In the genomic region with DNA sequence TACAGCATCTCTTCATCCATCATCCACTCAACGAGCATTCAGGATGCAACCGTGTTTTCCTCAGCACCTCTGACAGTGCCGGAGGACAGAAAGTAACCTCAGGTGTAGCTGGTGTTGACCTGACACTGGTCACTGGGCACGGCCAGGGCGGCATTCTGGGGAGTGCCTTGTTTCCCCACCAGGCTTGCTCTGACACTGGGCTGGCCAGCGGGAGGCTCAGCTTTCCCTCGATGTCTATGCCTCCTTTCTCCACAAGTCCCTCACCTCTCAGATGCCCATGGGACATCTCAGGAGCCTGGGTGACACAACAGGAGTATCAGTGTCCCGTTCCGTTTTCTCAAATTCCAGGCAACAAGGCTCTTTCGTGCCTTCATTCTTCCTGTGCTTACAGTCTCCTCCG, we compare ENCODE assay signal across 17 cellular contexts. TPM values are rescaled to one million over a fixed set of nuclear protein-coding genes. Genes with fewer than 3 reads are reported as not detected.
DNase-seq lines count a peak whose midpoint lies in the region; ATAC-seq and TF ChIP-seq lines count a peak whose summit lies in the region.
"Had no signal": no experiment of that assay in that cellular context is flagged by ENCODE, and none has a peak within 500 bp of the region (broad histone marks: within the 10 kb centered on the region; RNA-seq: fewer than 3 reads in every experiment).

No MANE protein-coding gene starts in this region.

- CTCF ChIA-PET in T-cell (lab: Charles Lee) = no interaction called here
- CTCF ChIA-PET in naive thymus-derived CD4-positive, alpha-beta T cell (lab: Charles Lee) = interaction anchor here (1.0 kb wide), 1 partner anchor 14 kb away, joined by 4 read pairs; no protein-coding TSS in a partner anchor

- peaks cover 96% of the 10 kb centered on the region for H3K36me3 Mint-ChIP-seq in activated T-cell treated with anti-CD3 and anti-CD28 coated beads, Interleukin-2, amount 50 U/mL, for 24 hours (ENCODE audit: low read depth)
- peaks cover 39% of the 10 kb centered on the region for H3K36me3 Mint-ChIP-seq in T-cell
- peaks cover 5% of the 10 kb centered on the region for H3K36me3 Mint-ChIP-seq in activated naive CD8-positive, alpha-beta T cell
- peaks cover 0 to 38% (median 25%) of the 10 kb centered on the region in 5 donors for H3K36me3 Mint-ChIP-seq in naive thymus-derived CD4-positive, alpha-beta T cell
- H3K36me3 Mint-ChIP-seq: CD14-positive monocyte had no signal

- H3K27ac ChIP-seq in naive thymus-derived CD4-positive, alpha-beta T cell (ENCODE audit: low read depth, low read length) = peak overlapping the region; percentile 46
- H3K27ac ChIP-seq in coronary artery = no peak overlapping the region

- peaks cover 16 to 52% of the 10 kb centered on the region in 2 donors for H3K4me1 ChIP-seq in naive thymus-derived CD4-positive, alpha-beta T cell (ENCODE audit: control insufficient read depth in 2 of 2, insufficient read depth in 2 of 2, low read length in 2 of 2)

- POLR2A ChIA-PET in T-cell (lab: Charles Lee) = no interaction called here
- POLR2A ChIA-PET in naive thymus-derived CD4-positive, alpha-beta T cell (lab: Charles Lee) = interaction anchor here (0.7 to 0.8 kb wide), 3 partner anchors 16 to 90 kb away, joined by 3 read pairs; no protein-coding TSS in a partner anchor

- H3K9me3 ChIP-seq in naive thymus-derived CD4-positive, alpha-beta T cell (ENCODE audit: control insufficient read depth in 2 of 3, low read length in 3 of 3) = no peaks in the 10 kb centered on the region

- no peak for TF ChIP-seq CTCF in coronary artery (IDR thresholded peaks at IDR 0.05)

- H3K4me3 Mint-ChIP-seq in activated T-cell treated with anti-CD3 and anti-CD28 coated beads, Interleukin-2, amount 50 U/mL, for 24 hours = no peak overlapping the region
- peak overlapping the region in 1 of 3 donors; percentile 22 for H3K4me3 Mint-ChIP-seq in T-cell
- H3K4me3 Mint-ChIP-seq in activated naive CD8-positive, alpha-beta T cell = no peak overlapping the region
- H3K4me3 Mint-ChIP-seq in naive thymus-derived CD4-positive, alpha-beta T cell = peak overlapping the region in 7 of 10 donors; percentile 17 to 64 (median 35)

- no peak overlapping the region for H3K4me3 ChIP-seq in naive thymus-derived CD4-positive, alpha-beta T cell (ENCODE audit: low read length)
- no peak overlapping the region for H3K4me3 ChIP-seq in coronary artery
- H3K4me3 ChIP-seq: K562 had no signal

- DNase-seq in activated T-cell treated with anti-CD3 and anti-CD28 coated beads, Interleukin-2, amount 50 U/mL, for 24 hours = no peak
- DNase-seq in activated T-cell treated with anti-CD3 and anti-CD28 coated beads, Interleukin-2, amount 50 U/mL, for 1 hour = no peak
- no peak for DNase-seq in T-cell
- DNase-seq in naive thymus-derived CD4-positive, alpha-beta T cell = no peak
- DNase-seq in coronary artery (ENCODE audit: low spot score) = no peak
- no peak for DNase-seq in putamen (ENCODE audit: low spot score)
- DNase-seq: EL; NCI-H2029; NCI-H2171; NCI-H446 treated with DMSO at 0.1 percent for 48 hours; NK-92 treated with Interleukin-12 subunit alpha and Interleukin-12 subunit beta, amount 100 ng/mL, for 24 hours had no signal

- H3K27me3 ChIP-seq in naive thymus-derived CD4-positive, alpha-beta T cell (ENCODE audit: control insufficient read depth in 2 of 2, insufficient read depth in 2 of 2, low read length in 2 of 2) = no peaks in the 10 kb centered on the region

- H3K27ac Mint-ChIP-seq in activated T-cell treated with anti-CD3 and anti-CD28 coated beads, Interleukin-2, amount 50 U/mL, for 24 hours = peak overlapping the region; percentile 97
- peak overlapping the region; percentile 72 to 81 for H3K27ac Mint-ChIP-seq in T-cell
- H3K27ac Mint-ChIP-seq in activated naive CD8-positive, alpha-beta T cell = peak overlapping the region; percentile 83
- H3K27ac Mint-ChIP-seq in naive thymus-derived CD4-positive, alpha-beta T cell = peak overlapping the region; percentile 48 to 97 (median 81)
- H3K27ac Mint-ChIP-seq: CD14-positive monocyte had no signal

- no peak for ATAC-seq in T-cell (replicated peaks in 1 of 4)
- ATAC-seq in naive thymus-derived CD4-positive, alpha-beta T cell = no peak
- ATAC-seq in HG02973 (IDR thresholded peaks at IDR 0.05; ENCODE audit: unreplicated experiment) = no peak
- ATAC-seq: K562 had no signal

- H3K9me3 Mint-ChIP-seq in activated T-cell treated with anti-CD3 and anti-CD28 coated beads, Interleukin-2, amount 50 U/mL, for 24 hours = no peaks in the 10 kb centered on the region
- H3K9me3 Mint-ChIP-seq in T-cell = no peaks in the 10 kb centered on the region
- H3K9me3 Mint-ChIP-seq in activated naive CD8-positive, alpha-beta T cell (ENCODE audit: low read depth) = no peaks in the 10 kb centered on the region
- H3K9me3 Mint-ChIP-seq in naive thymus-derived CD4-positive, alpha-beta T cell = peaks cover 0 to 3% (median 0%) of the 10 kb centered on the region in 11 donors

- no peaks in the 10 kb centered on the region for H3K27me3 Mint-ChIP-seq in activated T-cell treated with anti-CD3 and anti-CD28 coated beads, Interleukin-2, amount 50 U/mL, for 24 hours
- no peaks in the 10 kb centered on the region for H3K27me3 Mint-ChIP-seq in T-cell
- no peaks in the 10 kb centered on the region for H3K27me3 Mint-ChIP-seq in activated naive CD8-positive, alpha-beta T cell
- no peaks in the 10 kb centered on the region for H3K27me3 Mint-ChIP-seq in naive thymus-derived CD4-positive, alpha-beta T cell

- intact Hi-C loops in naive thymus-derived CD4-positive, alpha-beta T cell (cut with micrococcal nuclease) = no loop called here

- peaks cover 0 to 41% (median 8%) of the 10 kb centered on the region in 3 experiments for H3K36me3 ChIP-seq in naive thymus-derived CD4-positive, alpha-beta T cell (ENCODE audit: control insufficient read depth in 2 of 3, insufficient read depth in 3 of 3, low read length in 3 of 3)

- H3K4me1 Mint-ChIP-seq in activated T-cell treated with anti-CD3 and anti-CD28 coated beads, Interleukin-2, amount 50 U/mL, for 24 hours (ENCODE audit: low read depth) = peaks cover 88% of the 10 kb centered on the region
- H3K4me1 Mint-ChIP-seq in T-cell = peaks cover 80 to 85% (median 85%) of the 10 kb centered on the region in 3 donors
- peaks cover 71% of the 10 kb centered on the region for H3K4me1 Mint-ChIP-seq in activated naive CD8-positive, alpha-beta T cell (ENCODE audit: low read depth)
- H3K4me1 Mint-ChIP-seq in naive thymus-derived CD4-positive, alpha-beta T cell = peaks cover 47 to 93% (median 85%) of the 10 kb centered on the region in 7 donors

RNA-seq across cellular contexts. Expression of gene CD6, which starts 28.9 kb away (rescaled TPM):
- 100 to 1,000 TPM; 413 to 594 (median 495) TPM for total RNA-seq in T-cell
- total RNA-seq in naive thymus-derived CD4-positive, alpha-beta T cell = 100 to 1,000 TPM; 361 to 653 (median 430) TPM
- 100 to 1,000 TPM; 195 to 303 TPM for polyA plus RNA-seq in naive thymus-derived CD4-positive, alpha-beta T cell
- total RNA-seq: H1, OCI-LY7 had no signal
- polyA plus RNA-seq: K562 had no signal

RNA-seq across cellular contexts. Expression of gene SLC15A3, which starts 48.5 kb away (rescaled TPM):
- 10 to 100 TPM in 1 of 5 donors, 1 to 10 TPM in 4; 5.4 to 12.2 (median 6.7) TPM for total RNA-seq in T-cell
- total RNA-seq in naive thymus-derived CD4-positive, alpha-beta T cell = 100 to 1,000 TPM in 1 of 5 experiments, 10 to 100 TPM in 3, 1 to 10 TPM in 1; 2.9 to 101 (median 10.8) TPM
- 1 to 10 TPM in 1 of 2 donors, under 1 TPM in 1; 0.85 to 2.6 TPM for polyA plus RNA-seq in naive thymus-derived CD4-positive, alpha-beta T cell

Comparison
In these comparisons a context has a peak if more than half of its experiments do, and no peak if none do; other contexts are left out.
1. H3K4me3 Mint-ChIP-seq: peak in naive thymus-derived CD4-positive, alpha-beta T cell (7 of 10); none in activated T-cell treated with anti-CD3 and anti-CD28 coated beads, Interleukin-2, amount 50 U/mL, for 24 hours (single experiment) and activated naive CD8-positive, alpha-beta T cell (single experiment).
2. Peak in every context shown above with its lines, with median percentiles within 50 percentile points of each other: H3K27ac Mint-ChIP-seq.